In genomic region chr1:236089046-236089773, GRCh38 we compare ENCODE assay signal across 14 cellular contexts. TPM values are rescaled to one million over a fixed set of nuclear protein-coding genes. Genes with fewer than 3 reads are reported as not detected.
DNase-seq lines count a peak whose midpoint lies in the region; ATAC-seq and TF ChIP-seq lines count a peak whose summit lies in the region.
"Had no signal": no experiment of that assay in that cellular context is flagged by ENCODE, and none has a peak within 500 bp of the region (broad histone marks: within the 10 kb centered on the region; RNA-seq: fewer than 3 reads in every experiment).

No MANE protein-coding gene starts in this region.

- DNase-seq in NOMO-1 treated with DMSO at 0.1 percent for 48 hours (lab: John Stamatoyannopoulos, UW; ENCODE audit: unreplicated experiment), result peak; percentile 4
- DNase-seq in NOMO-1 treated with dmso at 0.1 percent for 144 hours (lab: John Stamatoyannopoulos, UW; ENCODE audit: unreplicated experiment), result no peak
- peak; percentile 51 for DNase-seq in astrocyte of the hippocampus (ENCODE audit: low read depth, low spot score)
- peak; percentile 94 for DNase-seq in iris pigment epithelial cell (ENCODE audit: low read depth)
- no peak for DNase-seq in chondrocyte (ENCODE audit: low spot score)
- DNase-seq: activated effector memory CD4-positive, alpha-beta T cell treated with Interleukin-2 at 50 U/mL for 16 hours; COR-L47; NCI-H524 treated with DMSO at 0.1 percent for 48 hours; ovary; stimulated activated CD4-positive, alpha-beta T cell treated with anti-CD3 and anti-CD28 coated beads, Interleukin-12 subunit alpha, Interleukin-12 subunit beta, amount 100 ng/mL, for 4 hours had no signal

- H3K4me1 Mint-ChIP-seq in chondrocyte (ENCODE audit: low read depth), result no peaks in the 10 kb centered on the region
- H3K4me1 Mint-ChIP-seq: brain had no signal

- no peak overlapping the region for H3K4me3 Mint-ChIP-seq in chondrocyte (ENCODE audit: unreplicated experiment)
- H3K4me3 Mint-ChIP-seq: brain had no signal

- peaks cover 3% of the 10 kb centered on the region for H3K9me3 Mint-ChIP-seq in chondrocyte (ENCODE audit: low read depth)

- no peak overlapping the region for H3K27ac Mint-ChIP-seq in chondrocyte (ENCODE audit: unreplicated experiment)
- H3K27ac Mint-ChIP-seq: brain had no signal

- no peak for TF ChIP-seq CTCF in chondrocyte (IDR thresholded peaks at IDR 0.05)

- peak; percentile 61 for ATAC-seq in HG03442 (IDR thresholded peaks at IDR 0.05; ENCODE audit: unreplicated experiment)
- no peak for ATAC-seq in HG02763 (IDR thresholded peaks at IDR 0.05; ENCODE audit: unreplicated experiment)
- no peak for ATAC-seq in HG03095 (IDR thresholded peaks at IDR 0.05; ENCODE audit: unreplicated experiment)

- no peaks in the 10 kb centered on the region for H3K36me3 Mint-ChIP-seq in chondrocyte (ENCODE audit: low read depth)
- H3K36me3 Mint-ChIP-seq: brain had no signal

- H3K27me3 Mint-ChIP-seq in chondrocyte (ENCODE audit: low read depth), result peaks cover 2% of the 10 kb centered on the region
- H3K27me3 Mint-ChIP-seq: brain had no signal

RNA-seq across cellular contexts. Expression of gene NID1, which starts 24.3 kb away (rescaled TPM):
- total RNA-seq in chondrocyte, result 73.0 to 102 TPM (median 99.1 TPM) in 3 replicates

RNA-seq across cellular contexts. Expression of gene GPR137B, which starts 53.1 kb away (rescaled TPM):
- 12.2 to 13.4 TPM (median 13.1 TPM) in 3 replicates for total RNA-seq in chondrocyte

Comparison
In these comparisons a context has a peak if more than half of its experiments do, and no peak if none do; other contexts are left out.
1. DNase-seq: peak in NOMO-1 treated with DMSO at 0.1 percent for 48 hours (single experiment), astrocyte of the hippocampus (single experiment) and iris pigment epithelial cell (single experiment); none in NOMO-1 treated with dmso at 0.1 percent for 144 hours (single experiment) and chondrocyte (single experiment).